In the genomic region with DNA sequence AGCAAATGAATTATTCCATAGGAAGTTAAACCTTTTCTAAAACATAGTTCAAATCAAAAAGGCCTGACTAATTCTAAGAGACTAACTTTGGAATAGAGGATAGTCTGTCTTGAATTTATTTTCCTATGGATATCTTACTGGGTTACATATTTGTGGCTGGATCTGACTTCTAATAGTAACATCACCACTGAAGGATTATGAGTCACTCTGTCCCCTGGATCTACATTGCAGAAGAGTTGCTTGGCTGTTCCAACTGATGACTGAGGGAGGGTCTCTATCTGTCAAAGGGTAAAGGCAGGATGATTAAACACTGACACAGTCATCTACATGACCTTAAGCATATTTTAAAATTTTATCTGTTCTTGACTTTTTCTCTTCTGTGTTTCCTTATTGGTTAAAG, we compare ENCODE assay signal across 13 cellular contexts.
A peak's percentile ranks its signal among the peaks of the same experiment; 100 is the strongest.
DNase-seq lines count a peak whose midpoint lies in the region; ATAC-seq, FAIRE-seq and TF ChIP-seq lines count a peak whose summit lies in the region.
"Had no signal": no experiment of that assay in that cellular context is flagged by ENCODE, and none has a peak within 500 bp of the region (broad histone marks: within the 10 kb centered on the region; RNA-seq: fewer than 3 reads in every experiment).

No MANE protein-coding gene starts in this region.

- H3K79me2 ChIP-seq in fibroblast of lung (ENCODE audit: control insufficient read depth, insufficient read depth, low read length) (no peaks in the 10 kb centered on the region), smooth muscle cell (ENCODE audit: low read depth) (no peaks in the 10 kb centered on the region)

- FAIRE-seq in H54 (lab: Jason Lieb, UNC), result peak; percentile 58

- peak overlapping the region; percentile 83 for H3K27ac ChIP-seq in fibroblast of lung (ENCODE audit: insufficient read depth, low read length)
- H3K27ac ChIP-seq in smooth muscle cell (ENCODE audit: low read depth), result peak overlapping the region; percentile 86
- no peak overlapping the region for H3K27ac ChIP-seq in gastroesophageal sphincter
- H3K27ac ChIP-seq: suprapubic skin had no signal

- H4K20me1 ChIP-seq in fibroblast of lung (ENCODE audit: control insufficient read depth, extremely low read depth, insufficient read depth, low read length) (no peaks in the 10 kb centered on the region), smooth muscle cell (ENCODE audit: low read depth) (no peaks in the 10 kb centered on the region)

- H2AFZ ChIP-seq in fibroblast of lung (ENCODE audit: low read length) (no peak overlapping the region), smooth muscle cell (ENCODE audit: low read depth) (no peak overlapping the region)

- H3K4me2 ChIP-seq in fibroblast of lung (ENCODE audit: extremely low read depth, insufficient read depth, low read length) (no peak overlapping the region), smooth muscle cell (peak overlapping the region; percentile 43)

- no peak overlapping the region for H3K9ac ChIP-seq in fibroblast of lung (ENCODE audit: insufficient read depth, low read length)
- peak overlapping the region; percentile 2 for H3K9ac ChIP-seq in smooth muscle cell (ENCODE audit: low read depth)

- no peaks in the 10 kb centered on the region for H3K27me3 ChIP-seq in fibroblast of lung (ENCODE audit: control insufficient read depth, insufficient read depth, low read length)
- H3K27me3 ChIP-seq in smooth muscle cell (ENCODE audit: low read depth), result no peaks in the 10 kb centered on the region
- no peaks in the 10 kb centered on the region for H3K27me3 ChIP-seq in gastroesophageal sphincter
- H3K27me3 ChIP-seq: suprapubic skin had no signal

- TF ChIP-seq CTCF in fibroblast of lung (conservative IDR thresholded peaks at IDR 0.05 in 1 of 2, IDR thresholded peaks at IDR 0.05 in 1 of 2; ENCODE audit: low read depth in 1 of 2, low read length in 2 of 2), result no peak
- no peak for TF ChIP-seq CTCF in smooth muscle cell (IDR thresholded peaks at IDR 0.05; ENCODE audit: borderline replicate concordance, insufficient read depth, poor library complexity, severe bottlenecking)
- TF ChIP-seq CTCF in gastroesophageal sphincter (IDR thresholded peaks at IDR 0.05), result no peak

- peaks cover 12% of the 10 kb centered on the region for H3F3A ChIP-seq in smooth muscle cell (ENCODE audit: low read depth)

- no peaks in the 10 kb centered on the region for H3K36me3 ChIP-seq in fibroblast of lung (ENCODE audit: control insufficient read depth, insufficient read depth, low read length)
- no peaks in the 10 kb centered on the region for H3K36me3 ChIP-seq in smooth muscle cell (ENCODE audit: low read depth)
- H3K36me3 ChIP-seq in gastroesophageal sphincter, result no peaks in the 10 kb centered on the region
- H3K36me3 ChIP-seq: suprapubic skin had no signal

- DNase-seq in H54 (ENCODE audit: insufficient read length, low spot score) (peak; percentile 12), SK-MEL-5 (ENCODE audit: low read depth, low spot score) (peak; percentile 45), fibroblast of lung (ENCODE audit: low read depth in 2 of 2) (peak; percentile 86 to 97), smooth muscle cell (lab: John Stamatoyannopoulos, UW; ENCODE audit: unreplicated experiment) (no peak)
- DNase-seq: amygdala; DMS153; endodermal cell; Kasumi-1; naive thymus-derived CD4-positive, alpha-beta T cell had no signal

- no peak for TF ChIP-seq EP300 in gastroesophageal sphincter (IDR thresholded peaks at IDR 0.05)

- in situ Hi-C loops in SK-MEL-5 (cut with HindIII; ENCODE audit: low pct_unique_long_range_greater_than_20kb, low sequenced_read_pairs), result no loop called here

- ATAC-seq in HG03045 (IDR thresholded peaks at IDR 0.05; ENCODE audit: unreplicated experiment) (no peak), GM18907 (IDR thresholded peaks at IDR 0.05; ENCODE audit: unreplicated experiment) (no peak), gastroesophageal sphincter (no peak)
- ATAC-seq: naive thymus-derived CD4-positive, alpha-beta T cell had no signal

- no peak overlapping the region for H3K4me3 ChIP-seq in fibroblast of lung (replicated peaks in 1 of 4; ENCODE audit: control extremely low read depth in 1 of 4, insufficient read depth in 1 of 4, low read depth in 3 of 4, low read length in 4 of 4)
- no peak overlapping the region for H3K4me3 ChIP-seq in smooth muscle cell
- no peak overlapping the region for H3K4me3 ChIP-seq in gastroesophageal sphincter
- H3K4me3 ChIP-seq: suprapubic skin had no signal

- H3K4me1 ChIP-seq in fibroblast of lung (ENCODE audit: control insufficient read depth, extremely low read depth, insufficient read depth, low read length) (peaks cover 31% of the 10 kb centered on the region), smooth muscle cell (ENCODE audit: low read depth) (peaks cover 5% of the 10 kb centered on the region), gastroesophageal sphincter (peaks cover 0 to 3% (median 0%) of the 10 kb centered on the region in 3 donors)

- no peak for TF ChIP-seq POLR2A in H54 (IDR thresholded peaks at IDR 0.05; ENCODE audit: low read depth, low read length)
- no peak for TF ChIP-seq POLR2A in gastroesophageal sphincter (IDR thresholded peaks at IDR 0.05)

- H3K9me3 ChIP-seq in fibroblast of lung (ENCODE audit: control insufficient read depth, insufficient read depth, low read depth, low read length) (no peaks in the 10 kb centered on the region), smooth muscle cell (replicated peaks; ENCODE audit: low read depth) (no peaks in the 10 kb centered on the region), gastroesophageal sphincter (no peaks in the 10 kb centered on the region)
- H3K9me3 ChIP-seq: suprapubic skin had no signal

Comparison
In these comparisons a context has a peak if more than half of its experiments do, and no peak if none do; other contexts are left out.
1. H3K27ac ChIP-seq: peak in fibroblast of lung (single experiment) and smooth muscle cell (single experiment); none in gastroesophageal sphincter (0 of 4).